1 cellular context compared by ENCODE assay signal in genomic region chr11:124763156-124763947, GRCh38.
TF ChIP-seq lines count a peak whose summit lies in the region.

No MANE protein-coding gene starts in this region.

TF ChIP-seq in GM23338, 12 proteins besides CTCF, POLR2A, EP300 and RAD21 (continued from another document):
- no peak for TF ChIP-seq ZNF462 (CRISPR knock-in tag; IDR thresholded peaks at IDR 0.05)
- TF ChIP-seq, protein P1, sequence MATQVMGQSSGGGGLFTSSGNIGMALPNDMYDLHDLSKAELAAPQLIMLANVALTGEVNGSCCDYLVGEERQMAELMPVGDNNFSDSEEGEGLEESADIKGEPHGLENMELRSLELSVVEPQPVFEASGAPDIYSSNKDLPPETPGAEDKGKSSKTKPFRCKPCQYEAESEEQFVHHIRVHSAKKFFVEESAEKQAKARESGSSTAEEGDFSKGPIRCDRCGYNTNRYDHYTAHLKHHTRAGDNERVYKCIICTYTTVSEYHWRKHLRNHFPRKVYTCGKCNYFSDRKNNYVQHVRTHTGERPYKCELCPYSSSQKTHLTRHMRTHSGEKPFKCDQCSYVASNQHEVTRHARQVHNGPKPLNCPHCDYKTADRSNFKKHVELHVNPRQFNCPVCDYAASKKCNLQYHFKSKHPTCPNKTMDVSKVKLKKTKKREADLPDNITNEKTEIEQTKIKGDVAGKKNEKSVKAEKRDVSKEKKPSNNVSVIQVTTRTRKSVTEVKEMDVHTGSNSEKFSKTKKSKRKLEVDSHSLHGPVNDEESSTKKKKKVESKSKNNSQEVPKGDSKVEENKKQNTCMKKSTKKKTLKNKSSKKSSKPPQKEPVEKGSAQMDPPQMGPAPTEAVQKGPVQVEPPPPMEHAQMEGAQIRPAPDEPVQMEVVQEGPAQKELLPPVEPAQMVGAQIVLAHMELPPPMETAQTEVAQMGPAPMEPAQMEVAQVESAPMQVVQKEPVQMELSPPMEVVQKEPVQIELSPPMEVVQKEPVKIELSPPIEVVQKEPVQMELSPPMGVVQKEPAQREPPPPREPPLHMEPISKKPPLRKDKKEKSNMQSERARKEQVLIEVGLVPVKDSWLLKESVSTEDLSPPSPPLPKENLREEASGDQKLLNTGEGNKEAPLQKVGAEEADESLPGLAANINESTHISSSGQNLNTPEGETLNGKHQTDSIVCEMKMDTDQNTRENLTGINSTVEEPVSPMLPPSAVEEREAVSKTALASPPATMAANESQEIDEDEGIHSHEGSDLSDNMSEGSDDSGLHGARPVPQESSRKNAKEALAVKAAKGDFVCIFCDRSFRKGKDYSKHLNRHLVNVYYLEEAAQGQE (IDR thresholded peaks at IDR 0.05; ENCODE audit: unreplicated experiment) = no peak
- no peak for TF ChIP-seq EZH2 (IDR thresholded peaks at IDR 0.05; ENCODE audit: low read depth, unreplicated experiment)
- TF ChIP-seq ZNF331 (CRISPR knock-in tag; IDR thresholded peaks at IDR 0.05; ENCODE audit: low read depth) = no peak
- no peak for TF ChIP-seq POLR2AphosphoS5 (IDR thresholded peaks at IDR 0.05; ENCODE audit: low read depth)
- no peak for TF ChIP-seq EZH2phosphoT487 (IDR thresholded peaks at IDR 0.05; ENCODE audit: unreplicated experiment)
- no peak for TF ChIP-seq ZNF114 (CRISPR knock-in tag; IDR thresholded peaks at IDR 0.05)
- TF ChIP-seq NANOG (IDR thresholded peaks at IDR 0.05; ENCODE audit: borderline replicate concordance) = no peak
- TF ChIP-seq CREB1 (CRISPR knock-in tag; IDR thresholded peaks at IDR 0.05; ENCODE audit: low read depth) = no peak
